In genomic region chr3:169310190-169310918, GRCh38 we compare ENCODE assay signal across 27 cellular contexts.
"Had no signal": no experiment of that assay in that cellular context is flagged by ENCODE, and none has a peak within 500 bp of the region (broad histone marks: within the 10 kb centered on the region; RNA-seq: fewer than 3 reads in every experiment).

No MANE protein-coding gene starts in this region.

- H3K27ac Mint-ChIP-seq: activated naive CD8-positive, alpha-beta T cell; effector memory CD8-positive, alpha-beta T cell; naive B cell had no signal

- H3K9me3 ChIP-seq: body of pancreas, heart right ventricle, lower lobe of right lung, pancreas, psoas muscle, spleen, tibial nerve had no signal

- H3K9me3 Mint-ChIP-seq: naive B cell had no signal

- H3K4me3 ChIP-seq: body of pancreas, cardiac muscle cell, coronary artery, dorsolateral prefrontal cortex, heart right ventricle, lower lobe of right lung, pancreas, psoas muscle, spleen, tibial nerve had no signal

- H3K4me1 Mint-ChIP-seq: naive B cell had no signal

- H3K27me3 ChIP-seq: body of pancreas, cardiac muscle cell, heart right ventricle, pancreas, spleen, tibial nerve had no signal

- ATAC-seq: activated CD4-positive, CD25-positive, alpha-beta regulatory T cell treated with anti-CD3 and anti-CD28 coated beads, Interleukin-2, amount 50 U/mL, for 24 hours; body of pancreas; effector memory CD8-positive, alpha-beta T cell; esophagus mucosa; heart right ventricle; left lobe of liver; psoas muscle; right cardiac atrium had no signal

- H3K27me3 Mint-ChIP-seq: activated naive CD8-positive, alpha-beta T cell; effector memory CD8-positive, alpha-beta T cell; naive B cell had no signal

- H3K36me3 Mint-ChIP-seq: activated naive CD8-positive, alpha-beta T cell; naive B cell had no signal

- DNase-seq: activated CD4-positive, alpha-beta T cell treated with anti-CD3 and anti-CD28 coated beads for 48 hours; activated CD4-positive, alpha-beta T cell treated with anti-CD3 and anti-CD28 coated beads, Interleukin-2, amount 50 U/mL, for 48 hours; activated CD8-positive, alpha-beta memory T cell treated with anti-CD3 and anti-CD28 coated beads for 24 hours; activated effector memory CD4-positive, alpha-beta T cell treated with Interleukin-2 at 50 U/mL for 16 hours; activated naive CD4-positive, alpha-beta T cell treated with Interleukin-2 at 50 U/mL for 16 hours; aorta; body of pancreas; dorsolateral prefrontal cortex; effector memory CD8-positive, alpha-beta T cell; foreskin melanocyte; heart right ventricle; lower lobe of right lung; naive B cell; nucleus accumbens; pancreas; psoas muscle; right cardiac atrium; spleen; stimulated activated naive CD4-positive, alpha-beta T cell; WERI-Rb-1 had no signal

- H3K36me3 ChIP-seq: cardiac muscle cell, heart right ventricle, lower lobe of right lung, pancreas, spleen, tibial nerve, WERI-Rb-1 had no signal

- H3K4me3 Mint-ChIP-seq: activated naive CD8-positive, alpha-beta T cell; effector memory CD8-positive, alpha-beta T cell; naive B cell had no signal

- H3K27ac ChIP-seq: cardiac muscle cell, coronary artery, dorsolateral prefrontal cortex, lower lobe of right lung, psoas muscle, spleen, tibial nerve, WERI-Rb-1 had no signal

- H3K4me1 ChIP-seq: psoas muscle, tibial nerve had no signal
